Comparison of ENCODE assay signal across 25 cellular contexts in the genomic region with DNA sequence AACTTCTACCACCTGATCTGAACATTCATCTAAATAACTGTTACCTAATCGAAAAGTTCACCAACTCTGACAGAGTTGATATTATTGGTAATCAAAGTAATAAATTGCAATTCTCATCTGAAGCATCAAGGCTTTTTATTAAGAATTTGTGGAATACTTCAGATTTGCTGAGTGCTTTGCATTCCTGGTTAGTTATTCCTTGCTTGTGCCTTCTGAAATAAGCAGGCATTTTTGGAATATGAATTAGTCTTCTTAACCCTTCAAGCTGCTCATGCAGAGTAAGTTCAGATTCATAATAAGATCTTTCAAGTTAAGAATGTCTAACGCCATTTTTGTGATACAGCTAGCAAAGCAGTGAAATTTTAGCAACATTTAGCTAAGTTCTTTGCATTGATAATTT.
"Had no signal": no experiment of that assay in that cellular context is flagged by ENCODE, and none has a peak within 500 bp of the region (broad histone marks: within the 10 kb centered on the region; RNA-seq: fewer than 3 reads in every experiment).

No MANE protein-coding gene starts in this region.

- H3K27ac ChIP-seq: body of pancreas, cardiac muscle cell, left ventricle myocardium inferior, neutrophil, thoracic aorta, uterus had no signal

- H3K4me1 ChIP-seq: body of pancreas, left ventricle myocardium inferior, uterus had no signal

- DNase-seq: activated CD4-positive, alpha-beta memory T cell treated with anti-CD3 and anti-CD28 coated beads for 36 hours; activated CD4-positive, alpha-beta T cell treated with anti-CD3 and anti-CD28 coated beads, Interleukin-2, amount 10 ng/mL, durations not matched to agents 24 days and 14 days; activated CD4-positive, CD25-positive, alpha-beta regulatory T cell treated with anti-CD3 and anti-CD28 coated beads, Interleukin-2, amount 50 U/mL, for 72 hours; activated CD8-positive, alpha-beta memory T cell treated with anti-CD3 and anti-CD28 coated beads, Interleukin-2, amount 50 U/mL, for 4 hours; activated gamma-delta T cell; activated naive CD4-positive, alpha-beta T cell treated with anti-CD3 and anti-CD28 coated beads, Interleukin-2, amount 10 ng/mL, durations not matched to agents 7 days and 5 days; activated naive CD8-positive, alpha-beta T cell treated with anti-CD3 and anti-CD28 coated beads, Interleukin-2, amount 10 ng/mL, durations not matched to agents 7 days and 5 days; activated T-cell treated with anti-CD3 and anti-CD28 coated beads, Interleukin-2, amount 50 U/mL, for 1 hour; body of pancreas; cerebellar nuclear complex; cortex of kidney; effector memory CD8-positive, alpha-beta T cell; left ventricle myocardium inferior; naive B cell; nephron progenitor cell; small intestine; stimulated activated CD4-positive, alpha-beta T cell treated with anti-CD3 and anti-CD28 coated beads, Interleukin-4, amount 100 ng/mL, for 24 hours; T-helper 17 cell; uterus had no signal

- H3K27me3 ChIP-seq: body of pancreas, cardiac muscle cell, neutrophil, uterus had no signal

- ATAC-seq: body of pancreas; effector memory CD8-positive, alpha-beta T cell; esophagus mucosa; sciatic nerve; stimulated activated effector memory CD8-positive, alpha-beta T cell treated with anti-CD3 and anti-CD28 coated beads, Interleukin-12 subunit alpha, Interleukin-12 subunit beta, amount 100 ng/mL, for 72 hours; T-helper 17 cell had no signal

- H3K9me3 ChIP-seq: body of pancreas, left ventricle myocardium inferior, neutrophil, thoracic aorta, uterus had no signal

- H3K4me3 ChIP-seq: body of pancreas, cardiac muscle cell, left ventricle myocardium inferior, thoracic aorta, uterus had no signal

- H3K36me3 ChIP-seq: cardiac muscle cell, left ventricle myocardium inferior, uterus had no signal
